ENCODE assay signal across 1 cellular context in genomic region chr15:67132276-67132675, GRCh38.
TF ChIP-seq lines count a peak whose summit lies in the region.

No MANE protein-coding gene starts in this region.

TF ChIP-seq in endothelial cell of umbilical vein, 7 proteins besides CTCF, POLR2A, EP300 and RAD21 (continued from another document):
- TF ChIP-seq MYC (IDR thresholded peaks at IDR 0.05; ENCODE audit: low read depth, low read length), result no peak
